ENCODE assay signal across 9 cellular contexts in the genomic region with DNA sequence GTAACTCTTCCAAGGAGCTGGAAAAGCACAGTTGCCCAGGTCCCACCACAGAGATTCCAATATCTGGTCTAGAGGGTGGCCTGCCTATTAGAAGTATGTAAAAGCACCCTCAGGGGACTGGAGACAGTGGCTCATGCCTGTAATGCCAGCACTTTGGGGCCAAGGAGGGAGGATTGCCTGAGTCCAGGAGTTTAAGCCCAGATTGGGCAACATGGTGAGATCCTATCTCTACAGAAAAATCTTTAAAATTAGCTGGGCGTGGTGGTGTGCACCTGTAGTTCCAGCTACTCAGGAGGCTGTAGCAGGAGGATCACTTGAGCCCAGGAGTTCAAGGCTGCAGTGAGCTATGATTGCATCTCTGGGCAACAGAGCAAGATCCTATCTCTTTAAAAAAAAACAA.
"Had no signal": no experiment of that assay in that cellular context is flagged by ENCODE, and none has a peak within 500 bp of the region (broad histone marks: within the 10 kb centered on the region; RNA-seq: fewer than 3 reads in every experiment).

No MANE protein-coding gene starts in this region.

- H3K4me2 ChIP-seq: GM23338 had no signal

- H2AFZ ChIP-seq: GM23248, GM23338 had no signal

- DNase-seq: GM23248, GOT3, H7, H9, HCEC 1CT, HFFc6 had no signal

- H3K9me3 ChIP-seq: HAP-1 had no signal

- H3K4me1 ChIP-seq: HAP-1 had no signal

- FAIRE-seq: H54 had no signal

- H3K27ac ChIP-seq: GM23248 had no signal

- H3K36me3 ChIP-seq: HAP-1 had no signal

- H3K4me3 ChIP-seq: GM23248, GM23338, HAP-1 had no signal

- H3K9ac ChIP-seq: GM23248 had no signal
